1 cellular context compared by ENCODE assay signal in the genomic region with DNA sequence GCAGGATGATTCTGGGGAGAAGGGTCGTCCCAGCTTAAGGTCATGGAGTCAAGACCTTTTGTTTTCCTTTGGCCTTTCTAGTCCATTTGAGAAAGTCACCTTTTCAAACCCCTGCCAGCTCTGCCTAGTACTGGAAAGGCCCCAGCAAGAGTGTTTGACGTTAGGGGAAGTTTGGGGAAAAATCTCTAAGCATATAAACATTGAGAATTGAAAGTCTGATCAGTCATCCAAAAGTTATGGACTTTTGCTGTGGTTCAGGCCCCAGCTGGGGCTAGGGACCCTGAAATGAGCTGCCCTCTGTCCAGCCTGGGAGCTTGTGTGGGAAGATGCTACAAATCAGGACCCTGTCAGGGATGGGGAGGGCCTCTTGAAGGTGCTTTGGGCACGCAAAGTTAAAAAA.
TF ChIP-seq lines count a peak whose summit lies in the region.

No MANE protein-coding gene starts in this region.

TF ChIP-seq in GM23338, 12 proteins besides CTCF, POLR2A, EP300 and RAD21 (continued from another document):
- TF ChIP-seq, protein P1, sequence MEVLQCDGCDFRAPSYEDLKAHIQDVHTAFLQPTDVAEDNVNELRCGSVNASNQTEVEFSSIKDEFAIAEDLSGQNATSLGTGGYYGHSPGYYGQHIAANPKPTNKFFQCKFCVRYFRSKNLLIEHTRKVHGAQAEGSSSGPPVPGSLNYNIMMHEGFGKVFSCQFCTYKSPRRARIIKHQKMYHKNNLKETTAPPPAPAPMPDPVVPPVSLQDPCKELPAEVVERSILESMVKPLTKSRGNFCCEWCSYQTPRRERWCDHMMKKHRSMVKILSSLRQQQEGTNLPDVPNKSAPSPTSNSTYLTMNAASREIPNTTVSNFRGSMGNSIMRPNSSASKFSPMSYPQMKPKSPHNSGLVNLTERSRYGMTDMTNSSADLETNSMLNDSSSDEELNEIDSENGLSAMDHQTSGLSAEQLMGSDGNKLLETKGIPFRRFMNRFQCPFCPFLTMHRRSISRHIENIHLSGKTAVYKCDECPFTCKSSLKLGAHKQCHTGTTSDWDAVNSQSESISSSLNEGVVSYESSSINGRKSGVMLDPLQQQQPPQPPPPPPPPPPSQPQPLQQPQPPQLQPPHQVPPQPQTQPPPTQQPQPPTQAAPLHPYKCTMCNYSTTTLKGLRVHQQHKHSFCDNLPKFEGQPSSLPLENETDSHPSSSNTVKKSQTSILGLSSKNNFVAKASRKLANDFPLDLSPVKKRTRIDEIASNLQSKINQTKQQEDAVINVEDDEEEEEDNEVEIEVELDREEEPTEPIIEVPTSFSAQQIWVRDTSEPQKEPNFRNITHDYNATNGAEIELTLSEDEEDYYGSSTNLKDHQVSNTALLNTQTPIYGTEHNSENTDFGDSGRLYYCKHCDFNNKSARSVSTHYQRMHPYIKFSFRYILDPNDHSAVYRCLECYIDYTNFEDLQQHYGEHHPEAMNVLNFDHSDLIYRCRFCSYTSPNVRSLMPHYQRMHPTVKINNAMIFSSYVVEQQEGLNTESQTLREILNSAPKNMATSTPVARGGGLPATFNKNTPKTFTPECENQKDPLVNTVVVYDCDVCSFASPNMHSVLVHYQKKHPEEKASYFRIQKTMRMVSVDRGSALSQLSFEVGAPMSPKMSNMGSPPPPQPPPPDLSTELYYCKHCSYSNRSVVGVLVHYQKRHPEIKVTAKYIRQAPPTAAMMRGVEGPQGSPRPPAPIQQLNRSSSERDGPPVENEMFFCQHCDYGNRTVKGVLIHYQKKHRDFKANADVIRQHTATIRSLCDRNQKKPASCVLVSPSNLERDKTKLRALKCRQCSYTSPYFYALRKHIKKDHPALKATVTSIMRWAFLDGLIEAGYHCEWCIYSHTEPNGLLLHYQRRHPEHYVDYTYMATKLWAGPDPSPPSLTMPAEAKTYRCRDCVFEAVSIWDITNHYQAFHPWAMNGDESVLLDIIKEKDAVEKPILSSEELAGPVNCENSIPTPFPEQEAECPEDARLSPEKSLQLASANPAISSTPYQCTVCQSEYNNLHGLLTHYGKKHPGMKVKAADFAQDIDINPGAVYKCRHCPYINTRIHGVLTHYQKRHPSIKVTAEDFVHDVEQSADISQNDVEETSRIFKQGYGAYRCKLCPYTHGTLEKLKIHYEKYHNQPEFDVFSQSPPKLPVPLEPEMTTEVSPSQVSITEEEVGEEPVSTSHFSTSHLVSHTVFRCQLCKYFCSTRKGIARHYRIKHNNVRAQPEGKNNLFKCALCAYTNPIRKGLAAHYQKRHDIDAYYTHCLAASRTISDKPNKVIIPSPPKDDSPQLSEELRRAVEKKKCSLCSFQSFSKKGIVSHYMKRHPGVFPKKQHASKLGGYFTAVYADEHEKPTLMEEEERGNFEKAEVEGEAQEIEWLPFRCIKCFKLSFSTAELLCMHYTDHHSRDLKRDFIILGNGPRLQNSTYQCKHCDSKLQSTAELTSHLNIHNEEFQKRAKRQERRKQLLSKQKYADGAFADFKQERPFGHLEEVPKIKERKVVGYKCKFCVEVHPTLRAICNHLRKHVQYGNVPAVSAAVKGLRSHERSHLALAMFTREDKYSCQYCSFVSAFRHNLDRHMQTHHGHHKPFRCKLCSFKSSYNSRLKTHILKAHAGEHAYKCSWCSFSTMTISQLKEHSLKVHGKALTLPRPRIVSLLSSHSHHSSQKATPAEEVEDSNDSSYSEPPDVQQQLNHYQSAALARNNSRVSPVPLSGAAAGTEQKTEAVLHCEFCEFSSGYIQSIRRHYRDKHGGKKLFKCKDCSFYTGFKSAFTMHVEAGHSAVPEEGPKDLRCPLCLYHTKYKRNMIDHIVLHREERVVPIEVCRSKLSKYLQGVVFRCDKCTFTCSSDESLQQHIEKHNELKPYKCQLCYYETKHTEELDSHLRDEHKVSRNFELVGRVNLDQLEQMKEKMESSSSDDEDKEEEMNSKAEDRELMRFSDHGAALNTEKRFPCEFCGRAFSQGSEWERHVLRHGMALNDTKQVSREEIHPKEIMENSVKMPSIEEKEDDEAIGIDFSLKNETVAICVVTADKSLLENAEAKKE (CRISPR knock-in tag; IDR thresholded peaks at IDR 0.05): no peak
- no peak for TF ChIP-seq ETS1 (IDR thresholded peaks at IDR 0.05)
- TF ChIP-seq POLR2AphosphoS5 (IDR thresholded peaks at IDR 0.05; ENCODE audit: low read depth): no peak
- TF ChIP-seq ZNF331 (CRISPR knock-in tag; IDR thresholded peaks at IDR 0.05; ENCODE audit: low read depth): no peak
- no peak for TF ChIP-seq CREB1 (CRISPR knock-in tag; IDR thresholded peaks at IDR 0.05; ENCODE audit: low read depth)
